ENCODE assay signal across 8 cellular contexts in genomic region chr12:122965851-122966742, GRCh38. TPM values are rescaled to one million over a fixed set of nuclear protein-coding genes. Genes with fewer than 3 reads are reported as not detected.
DNase-seq lines count a peak whose midpoint lies in the region; ATAC-seq and TF ChIP-seq lines count a peak whose summit lies in the region.

Gene ABCB9 (minus strand): TSS chr12:122966463. CDS start chr12:122960235, 6,228 bp downstream.

- TSS peak; percentile 62 for BruUV-seq in Panc1 (replicated peaks; lab: Mats Ljungman, UMichigan)

- H3K4me1 ChIP-seq in Panc1 (ENCODE audit: control insufficient read depth, insufficient read depth, low read length): peaks cover 39% of the 10 kb centered on the region
- H3K4me1 ChIP-seq in esophagus squamous epithelium: peaks cover 20 to 34% (median 29%) of the 10 kb centered on the region in 3 donors
- H3K4me1 ChIP-seq in muscle layer of duodenum (ENCODE audit: control insufficient read depth in 1 of 2, insufficient read depth in 2 of 2, low read length in 2 of 2): peaks cover 0 to 31% of the 10 kb centered on the region in 2 donors

- peak within 1 kb of the TSS; percentile 73 for H3K27ac ChIP-seq in Panc1 (ENCODE audit: low read length)
- H3K27ac ChIP-seq in esophagus squamous epithelium: peak within 1 kb of the TSS; percentile 45 to 79 (median 74)
- peak within 1 kb of the TSS; percentile 23 for H3K27ac ChIP-seq in muscle layer of duodenum (ENCODE audit: low read length)

- H3K36me3 ChIP-seq in BJ (ENCODE audit: control insufficient read depth, insufficient read depth, low read length) (no peaks in the 10 kb centered on the region), Panc1 (ENCODE audit: control insufficient read depth, insufficient read depth, low read length) (no peaks in the 10 kb centered on the region; the same call in 1 of the 2 replicates), esophagus squamous epithelium (no peaks in the 10 kb centered on the region), muscle layer of duodenum (ENCODE audit: control insufficient read depth in 1 of 2, insufficient read depth in 2 of 2, low read length in 2 of 2) (no peaks in the 10 kb centered on the region)

- DNase-seq in BJ (ENCODE audit: low read depth) (no peak), HuH-7.5 (ENCODE audit: low spot score) (peak; percentile 90), Panc1 (ENCODE audit: low read depth, low spot score) (no peak), esophagus squamous epithelium (lab: John Stamatoyannopoulos, UW) (peak; percentile 46)
- peak; percentile 95 for DNase-seq in activated T-cell treated with anti-CD3 and anti-CD28 coated beads, Interleukin-2, amount 50 U/mL, for 48 hours
- DNase-seq in stimulated activated CD8-positive, alpha-beta memory T cell treated with anti-CD3 and anti-CD28 coated beads, Interleukin-7, amount 100 ng/mL, for 1 hour (ENCODE audit: low read depth in 2 of 2): peak; percentile 88 to 92

- WGBS in esophagus squamous epithelium, 2 donors: 0 to 6% methylated on average over 3 to 6 of the region's 55 CpGs

- CTCF ChIA-PET in BJ (lab: Yijun Ruan, JAX) (interaction anchor here (0.9 to 4.1 kb wide), 8 partner anchors 12 to 272 kb away, joined by 3 to 15 read pairs (median 3); no protein-coding TSS in a partner anchor), Panc1 (lab: Charles Lee) (interaction anchor here (0.6 kb wide), 2 partner anchors 31 to 59 kb away, joined by 8 read pairs; no protein-coding TSS in a partner anchor)

- POLR2A ChIA-PET in BJ (lab: Charles Lee) (interaction anchor here (0.6 kb wide), 1 partner anchor 275 kb away, joined by 6 read pairs; no protein-coding TSS in a partner anchor), Panc1 (lab: Charles Lee) (interaction anchor here (0.5 to 0.7 kb wide), 5 partner anchors 8 to 179 kb away, joined by 3 to 10 read pairs (median 8); no protein-coding TSS in a partner anchor)

- in situ Hi-C loops in Panc1 (cut with HindIII; ENCODE audit: low pct_unique_long_range_greater_than_20kb, low sequenced_read_pairs): no loop called here

- TF ChIP-seq POLR2A in esophagus squamous epithelium (IDR thresholded peaks at IDR 0.05): peak in 2 of 4 donors; percentile 38 to 74

- intact Hi-C loops in Panc1 (cut with micrococcal nuclease; ENCODE audit: unreplicated experiment): no loop called here
- intact Hi-C loops in esophagus squamous epithelium (cut with DNase I): no loop called here

- 0 out of 2 replicates have a peak, but pooled peaks have one; percentile 8 for TF ChIP-seq CTCF in BJ (IDR thresholded peaks at IDR 0.05; ENCODE audit: insufficient read depth, low read depth, low read length)
- TF ChIP-seq CTCF in Panc1 (IDR thresholded peaks at IDR 0.05): no peak
- no peak for TF ChIP-seq CTCF in esophagus squamous epithelium (IDR thresholded peaks at IDR 0.05)

- H3K4me3 ChIP-seq in BJ (ENCODE audit: low read depth, low read length) (peak within 1 kb of the TSS; percentile 74), Panc1 (ENCODE audit: low read depth in 2 of 2, low read length in 2 of 2) (peak within 1 kb of the TSS; percentile 73 to 83), esophagus squamous epithelium (peak within 1 kb of the TSS; percentile 44 to 72 (median 62)), muscle layer of duodenum (ENCODE audit: low read depth in 1 of 2, low read length in 2 of 2) (peak within 1 kb of the TSS; percentile 37 to 83)

- H3K27me3 ChIP-seq in BJ (ENCODE audit: control insufficient read depth, insufficient read depth, low read length) (no peaks in the 10 kb centered on the region), Panc1 (ENCODE audit: control insufficient read depth, insufficient read depth, low read length) (no peaks in the 10 kb centered on the region), esophagus squamous epithelium (no peaks in the 10 kb centered on the region), muscle layer of duodenum (ENCODE audit: low read depth, low read length) (no peaks in the 10 kb centered on the region)

- H3K9me3 ChIP-seq in Panc1 (ENCODE audit: control insufficient read depth, insufficient read depth, low read depth, low read length) (no peaks in the 10 kb centered on the region), esophagus squamous epithelium (no peaks in the 10 kb centered on the region), muscle layer of duodenum (ENCODE audit: control insufficient read depth in 1 of 2, low read length in 2 of 2) (no peaks in the 10 kb centered on the region)

- ATAC-seq in GM19438 (IDR thresholded peaks at IDR 0.05; ENCODE audit: low read depth, unreplicated experiment): peak; percentile 74
- peak; percentile 91 for ATAC-seq in Panc1

RNA-seq across cellular contexts. Expression of gene ABCB9, which starts in this region (rescaled TPM):
- polyA plus RNA-seq in BJ (2011; rRNA removed): 3.9 and 6.1 TPM in 2 replicates
- 8.0 and 8.9 TPM in 2 replicates for polyA minus RNA-seq in BJ (2011; rRNA and poly(A)+ RNA removed)
- total RNA-seq in Panc1 (2021; ENCODE audit: unreplicated experiment): 32.7 TPM
- 31.5 TPM for polyA plus RNA-seq in Panc1 (2012; ENCODE audit: insufficient read length)
- total RNA-seq in esophagus squamous epithelium: 1 to 10 TPM; 2.9 to 5.5 (median 3.3) TPM

Comparison
In these comparisons a context has a peak if more than half of its experiments do, and no peak if none do; other contexts are left out.
1. DNase-seq: peak in HuH-7.5 (single experiment), activated T-cell treated with anti-CD3 and anti-CD28 coated beads, Interleukin-2, amount 50 U/mL, for 48 hours (2 of 2), esophagus squamous epithelium (single experiment) and stimulated activated CD8-positive, alpha-beta memory T cell treated with anti-CD3 and anti-CD28 coated beads, Interleukin-7, amount 100 ng/mL, for 1 hour (2 of 2); none in BJ (single experiment) and Panc1 (single experiment).
2. H3K27ac ChIP-seq: peak in every context shown above with its lines; median percentile 74 in esophagus squamous epithelium; 73 in Panc1; 23 in muscle layer of duodenum.
3. Peak in every context shown above with its lines, with median percentiles within 50 percentile points of each other: H3K4me3 ChIP-seq.